22 cellular contexts compared by ENCODE assay signal in genomic region chr14:76175942-76176341, GRCh38. TPM values are rescaled to one million over a fixed set of nuclear protein-coding genes. Genes with fewer than 3 reads are reported as not detected.
A peak's percentile ranks its signal among the peaks of the same experiment; 100 is the strongest.
DNase-seq lines count a peak whose midpoint lies in the region; ATAC-seq, FAIRE-seq and TF ChIP-seq lines count a peak whose summit lies in the region.
"Had no signal": no experiment of that assay in that cellular context is flagged by ENCODE, and none has a peak within 500 bp of the region (broad histone marks: within the 10 kb centered on the region; RNA-seq: fewer than 3 reads in every experiment).

No MANE protein-coding gene starts in this region.

- H3K27me3 Mint-ChIP-seq in nephron progenitor cell (ENCODE audit: low read depth, poor library complexity) = no peaks in the 10 kb centered on the region
- H3K27me3 Mint-ChIP-seq: B cell; CD4-positive, alpha-beta T cell had no signal

- no peak overlapping the region for H3K27ac Mint-ChIP-seq in nephron progenitor cell
- H3K27ac Mint-ChIP-seq: B cell; CD4-positive, alpha-beta T cell; CD8-positive, alpha-beta T cell had no signal

- H3K9me3 ChIP-seq in HepG2 (ENCODE audit: low read length) = no peaks in the 10 kb centered on the region
- no peaks in the 10 kb centered on the region for H3K9me3 ChIP-seq in right lobe of liver
- no peaks in the 10 kb centered on the region for H3K9me3 ChIP-seq in IMR-90 (ENCODE audit: control insufficient read depth, insufficient read depth, low read length)
- no peaks in the 10 kb centered on the region for H3K9me3 ChIP-seq in K562 (replicated peaks; ENCODE audit: control insufficient read depth, insufficient read depth, low read depth, low read length)
- H3K9me3 ChIP-seq in sigmoid colon = no peaks in the 10 kb centered on the region
- H3K9me3 ChIP-seq in neuronal stem cell (replicated peaks in 1 of 2; ENCODE audit: control insufficient read depth in 2 of 2, insufficient read depth in 1 of 2, low read depth in 1 of 2, low read length in 2 of 2) = no peaks in the 10 kb centered on the region
- H3K9me3 ChIP-seq: BLaER1 treated with 17β-estradiol and CSF1 and Interleukin-3, amounts not matched to agents 10 nM and 100 nM; Caco-2 had no signal

- H2BK20ac ChIP-seq in IMR-90 (ENCODE audit: low read depth, low read length) = no peak overlapping the region

- no peak overlapping the region for H3K4me3 Mint-ChIP-seq in nephron progenitor cell
- H3K4me3 Mint-ChIP-seq: B cell; CD4-positive, alpha-beta T cell; CD8-positive, alpha-beta T cell had no signal

- H2BK5ac ChIP-seq in IMR-90 (ENCODE audit: low read depth, low read length, poor library complexity, severe bottlenecking) (peak overlapping the region; percentile 40), neuronal stem cell (ENCODE audit: low read length) (no peak overlapping the region)

- no peak for FAIRE-seq in HepG2 (lab: Jason Lieb, UNC)
- FAIRE-seq in K562 (lab: Jason Lieb, UNC) = no peak
- FAIRE-seq: A204.1, D721Med, G401.6 had no signal

- H3K9me1 ChIP-seq in IMR-90 (ENCODE audit: insufficient read depth, low read length) = no peaks in the 10 kb centered on the region; the same call in 1 of the 2 replicates
- H3K9me1 ChIP-seq in K562 (ENCODE audit: control insufficient read depth, insufficient read depth, low read length) = no peaks in the 10 kb centered on the region

- BruUV-seq in HepG2 (replicated peaks; lab: Mats Ljungman, UMichigan) (no TSS peak), IMR-90 (replicated peaks; lab: Mats Ljungman, UMichigan) (no TSS peak), K562 (replicated peaks; lab: Mats Ljungman, UMichigan) (no TSS peak)

- intact Hi-C loops in HepG2 (cut with micrococcal nuclease; ENCODE audit: unreplicated experiment) (no loop called here), right lobe of liver (cut with DNase I) (no loop called here), IMR-90 (cut with micrococcal nuclease) (no loop called here), K562 (cut with micrococcal nuclease) (no loop called here), sigmoid colon (cut with DNase I) (no loop called here)

- H3K79me2 ChIP-seq in HepG2 (ENCODE audit: insufficient read depth, low read length) (no peaks in the 10 kb centered on the region), K562 (ENCODE audit: control insufficient read depth, insufficient read depth, low read length) (no peaks in the 10 kb centered on the region)

- DNase-seq in HepG2 (ENCODE audit: low spot score) (no peak), right lobe of liver (no peak), IMR-90 (no peak), K562 (ENCODE audit: extremely low read depth in 1 of 4, low spot score in 3 of 4) (no peak), sigmoid colon (no peak), nephron progenitor cell (no peak), neuronal stem cell (ENCODE audit: low spot score) (no peak)
- DNase-seq: 8988T; AML-193; Caco-2; Calu3; CD4-positive, alpha-beta T cell; CD8-positive, alpha-beta T cell; DMS79 treated with DMSO at 0.1 percent for 48 hours; GF-D8 had no signal

- peaks cover 7% of the 10 kb centered on the region for H3K4me1 Mint-ChIP-seq in nephron progenitor cell
- H3K4me1 Mint-ChIP-seq: B cell had no signal

- TF ChIP-seq CTCF in HepG2 (CRISPR knock-in tag; IDR thresholded peaks at IDR 0.05) (no peak), right lobe of liver (IDR thresholded peaks at IDR 0.05) (no peak), IMR-90 (conservative IDR thresholded peaks at IDR 0.05; ENCODE audit: low read depth, low read length) (no peak), K562 (IDR thresholded peaks at IDR 0.05 in 2 of 3, conservative IDR thresholded peaks at IDR 0.05 in 1 of 3; ENCODE audit: insufficient read depth in 2 of 3, low read depth in 1 of 3, low read length in 3 of 3) (no peak), sigmoid colon (IDR thresholded peaks at IDR 0.05) (no peak), nephron progenitor cell (IDR thresholded peaks at IDR 0.05) (no peak)

- H3K4ac ChIP-seq in IMR-90 (ENCODE audit: low read depth, low read length) (no peak overlapping the region), neuronal stem cell (ENCODE audit: low read length) (no peak overlapping the region)

- no peak for TF ChIP-seq POLR2A in HepG2 (IDR thresholded peaks at IDR 0.05; ENCODE audit: insufficient read depth in 1 of 2, low read depth in 2 of 2, low read length in 2 of 2)
- TF ChIP-seq POLR2A in right lobe of liver (IDR thresholded peaks at IDR 0.05) = no peak
- TF ChIP-seq POLR2A in IMR-90 (IDR thresholded peaks at IDR 0.05; ENCODE audit: low read depth, low read length) = no peak
- no peak for TF ChIP-seq POLR2A in K562 (conservative IDR thresholded peaks at IDR 0.05)
- TF ChIP-seq POLR2A in sigmoid colon (IDR thresholded peaks at IDR 0.05) = no peak

- H3K27ac ChIP-seq in HepG2 (ENCODE audit: extremely low read length, insufficient read depth, low read length) = no peak overlapping the region
- no peak overlapping the region for H3K27ac ChIP-seq in right lobe of liver
- no peak overlapping the region for H3K27ac ChIP-seq in IMR-90 (ENCODE audit: insufficient read depth, low read length)
- no peak overlapping the region for H3K27ac ChIP-seq in K562 (ENCODE audit: extremely low read depth, low read depth, low read length)
- peak overlapping the region in 3 of 4 donors; percentile 13 to 56 (median 52) for H3K27ac ChIP-seq in sigmoid colon
- no peak overlapping the region for H3K27ac ChIP-seq in neuronal stem cell (replicated peaks; ENCODE audit: low read length)
- H3K27ac ChIP-seq: BLaER1 treated with 17β-estradiol and CSF1 and Interleukin-3, amounts not matched to agents 10 nM and 100 nM; C4-2B had no signal

- no peak overlapping the region for H2AFZ ChIP-seq in HepG2 (ENCODE audit: low read length)
- H2AFZ ChIP-seq in IMR-90 (replicated peaks; ENCODE audit: low read length, poor library complexity) = no peak overlapping the region
- H2AFZ ChIP-seq in K562 (ENCODE audit: low read depth, low read length) = no peak overlapping the region
- H2AFZ ChIP-seq in neuronal stem cell (ENCODE audit: low read length) = no peak overlapping the region

- H2BK120ac ChIP-seq in IMR-90 (ENCODE audit: low read depth, low read length) (no peak overlapping the region), neuronal stem cell (ENCODE audit: low read depth, low read length) (no peak overlapping the region)

- no peak for TF ChIP-seq EP300 in HepG2 (IDR thresholded peaks at IDR 0.05; ENCODE audit: low read depth in 2 of 2, low read length in 2 of 2)
- no peak for TF ChIP-seq EP300 in HepG2 (CRISPR knock-in tag; IDR thresholded peaks at IDR 0.05; ENCODE audit: borderline replicate concordance)
- no peak for TF ChIP-seq EP300 in K562 (IDR thresholded peaks at IDR 0.05; ENCODE audit: low read length)
- TF ChIP-seq EP300 in sigmoid colon (IDR thresholded peaks at IDR 0.05) = no peak

- TF ChIP-seq RAD21 in HepG2 (CRISPR knock-in tag; IDR thresholded peaks at IDR 0.05) (no peak), IMR-90 (IDR thresholded peaks at IDR 0.05; ENCODE audit: low read length) (no peak), K562 (CRISPR knock-in tag; conservative IDR thresholded peaks at IDR 0.05 in 1 of 2, IDR thresholded peaks at IDR 0.05 in 1 of 2) (no peak)

- no peak overlapping the region for H3K23ac ChIP-seq in IMR-90 (ENCODE audit: low read depth, low read length)
- no peak overlapping the region for H3K23ac ChIP-seq in neuronal stem cell (ENCODE audit: low read depth, low read length, poor library complexity)

- H3K56ac ChIP-seq in IMR-90 (ENCODE audit: extremely low read depth, insufficient read depth, low read length) = no peak overlapping the region

- H3K27me3 ChIP-seq in HepG2 (ENCODE audit: control insufficient read depth in 1 of 2, insufficient read depth in 2 of 2, low read length in 2 of 2) (no peaks in the 10 kb centered on the region), right lobe of liver (no peaks in the 10 kb centered on the region), IMR-90 (ENCODE audit: control insufficient read depth, insufficient read depth, low read length) (no peaks in the 10 kb centered on the region), K562 (ENCODE audit: control insufficient read depth in 2 of 2, insufficient read depth in 2 of 2, low read length in 2 of 2) (no peaks in the 10 kb centered on the region), sigmoid colon (no peaks in the 10 kb centered on the region), neuronal stem cell (ENCODE audit: control insufficient read depth in 3 of 3, insufficient read depth in 3 of 3, low read depth in 1 of 3, low read length in 3 of 3) (no peaks in the 10 kb centered on the region)
- H3K27me3 ChIP-seq: BLaER1 treated with 17β-estradiol and CSF1 and Interleukin-3, amounts not matched to agents 10 nM and 100 nM had no signal

- H3K18ac ChIP-seq in IMR-90 (ENCODE audit: low read depth, low read length) (peak overlapping the region; percentile 42; the same call in 1 of the 2 replicates), neuronal stem cell (ENCODE audit: low read length) (no peak overlapping the region)

- CTCF ChIA-PET in HepG2 (lab: Yijun Ruan, JAX; ENCODE audit: low intra/inter-chr PET ratio, low total read pairs) = no interaction called here
- CTCF ChIA-PET in IMR-90 (lab: Yijun Ruan, JAX) = interaction anchor here (0.6 to 1.6 kb wide), 5 partner anchors 10 to 261 kb away, joined by 3 to 5 read pairs (median 3); no protein-coding TSS in a partner anchor
- CTCF ChIA-PET in K562 (lab: Yijun Ruan, JAX; ENCODE audit: low intra/inter-chr PET ratio) = no interaction called here

- WGBS in HepG2 (ENCODE audit: low lambda C conversion rate) = 97% methylated on average over 3 of the region's 3 CpGs
- 96% methylated on average over 3 of the region's 3 CpGs for WGBS in right lobe of liver (ENCODE audit: insufficient coverage, low coverage, low lambda C conversion rate, missing lambda C conversion rate)
- whole genome bisulfite sequencing in IMR-90 (ENCODE audit: extremely low coverage in 2 of 2, insufficient read length in 1 of 2), 2 experiments = no CpG with 5 or more reads among the region's 3 CpGs
- 71% methylated on average over 3 of the region's 3 CpGs for WGBS in K562 (ENCODE audit: insufficient coverage, low coverage, missing lambda C conversion rate)
- whole genome bisulfite sequencing in sigmoid colon, 2 donors = 88 to 90% methylated on average over 3 of the region's 3 CpGs
- no CpG with 5 or more reads among the region's 3 CpGs for WGBS in neuronal stem cell (ENCODE audit: extremely low coverage in 2 of 2, insufficient read length in 2 of 2, insufficient replicate concordance in 1 of 2), 2 donors

- no peak overlapping the region for H4K8ac ChIP-seq in IMR-90 (ENCODE audit: low read depth in 2 of 2, low read length in 2 of 2)
- H4K8ac ChIP-seq in neuronal stem cell (ENCODE audit: low read depth, low read length) = no peak overlapping the region

- H2AK9ac ChIP-seq in IMR-90 (replicated peaks; ENCODE audit: low read depth, low read length, poor library complexity) = no peak overlapping the region

- peaks cover 6 to 29% of the 10 kb centered on the region in 2 experiments; a peak in 3 of 4 replicates for H3K79me1 ChIP-seq in IMR-90 (ENCODE audit: low read depth in 1 of 2, low read length in 2 of 2)
- no peaks in the 10 kb centered on the region for H3K79me1 ChIP-seq in neuronal stem cell (ENCODE audit: low read depth, low read length)

- H2BK12ac ChIP-seq in neuronal stem cell (ENCODE audit: low read length) = no peak overlapping the region

- no peaks in the 10 kb centered on the region for H3K9me3 Mint-ChIP-seq in nephron progenitor cell
- H3K9me3 Mint-ChIP-seq: CD4-positive, alpha-beta T cell; CD8-positive, alpha-beta T cell had no signal

- H3K36me3 ChIP-seq in HepG2 (replicated peaks in 1 of 2; ENCODE audit: control insufficient read depth in 1 of 2, insufficient read depth in 2 of 2, low read length in 2 of 2) = peaks cover 14 to 82% of the 10 kb centered on the region in 2 experiments
- peaks cover 0 to 57% (median 14%) of the 10 kb centered on the region in 4 donors for H3K36me3 ChIP-seq in right lobe of liver
- peaks cover 36% of the 10 kb centered on the region for H3K36me3 ChIP-seq in IMR-90 (ENCODE audit: control insufficient read depth, insufficient read depth, low read length)
- H3K36me3 ChIP-seq in K562 (ENCODE audit: control insufficient read depth, insufficient read depth, low read length) = peaks cover 75% of the 10 kb centered on the region; the same call in 2 of the 3 replicates
- peaks cover 8 to 75% (median 21%) of the 10 kb centered on the region in 4 donors for H3K36me3 ChIP-seq in sigmoid colon
- H3K36me3 ChIP-seq in neuronal stem cell (replicated peaks in 1 of 2; ENCODE audit: control insufficient read depth in 2 of 2, insufficient read depth in 2 of 2, low read length in 2 of 2) = peaks cover 21 to 94% of the 10 kb centered on the region in 2 donors

- H2BK15ac ChIP-seq in IMR-90 (ENCODE audit: low read depth, low read length) (no peak overlapping the region), neuronal stem cell (ENCODE audit: low read length) (no peak overlapping the region)

- ATAC-seq in HepG2 = no peak
- no peak for ATAC-seq in right lobe of liver
- peak; percentile 53 for ATAC-seq in IMR-90 (ENCODE audit: low read depth)
- no peak for ATAC-seq in K562
- ATAC-seq in GM21529 (IDR thresholded peaks at IDR 0.05; ENCODE audit: unreplicated experiment) = no peak
- ATAC-seq: CD8-positive, alpha-beta T cell had no signal

- no peak overlapping the region for H3K9ac ChIP-seq in HepG2 (ENCODE audit: insufficient read depth, low read depth, low read length)
- no peak overlapping the region; the same call in 1 of the 2 replicates for H3K9ac ChIP-seq in IMR-90 (ENCODE audit: low read depth, low read length)
- H3K9ac ChIP-seq in K562 (ENCODE audit: insufficient read depth in 1 of 2, low read depth in 2 of 2, low read length in 2 of 2) = no peak overlapping the region
- H3K9ac ChIP-seq in neuronal stem cell (ENCODE audit: low read depth, low read length, poor library complexity) = no peak overlapping the region
- H3K9ac ChIP-seq: BLaER1 treated with 17β-estradiol and CSF1 and Interleukin-3, amounts not matched to agents 10 nM and 100 nM had no signal

- H3K36me3 Mint-ChIP-seq in nephron progenitor cell (ENCODE audit: low read depth) = peaks cover 66% of the 10 kb centered on the region

- no peaks in the 10 kb centered on the region for H4K20me1 ChIP-seq in HepG2 (ENCODE audit: insufficient read depth, low read length)
- H4K20me1 ChIP-seq in IMR-90 (ENCODE audit: insufficient read depth, low read length) = no peaks in the 10 kb centered on the region
- H4K20me1 ChIP-seq in K562 (replicated peaks; ENCODE audit: control insufficient read depth, insufficient read depth, low read length) = no peaks in the 10 kb centered on the region

- no peak overlapping the region for H3K4me3 ChIP-seq in HepG2 (replicated peaks in 1 of 3; ENCODE audit: insufficient read depth in 1 of 3, low read depth in 2 of 3, low read length in 3 of 3)
- no peak overlapping the region for H3K4me3 ChIP-seq in right lobe of liver
- H3K4me3 ChIP-seq in IMR-90 (ENCODE audit: insufficient read depth, low read depth, low read length) = no peak overlapping the region
- H3K4me3 ChIP-seq in K562 = no peak overlapping the region
- H3K4me3 ChIP-seq in sigmoid colon = no peak overlapping the region
- no peak overlapping the region for H3K4me3 ChIP-seq in neuronal stem cell (ENCODE audit: low read length in 2 of 2)
- H3K4me3 ChIP-seq: BLaER1 treated with 17β-estradiol and CSF1 and Interleukin-3, amounts not matched to agents 10 nM and 100 nM had no signal

- dilution Hi-C loops in IMR-90 (cut with HindIII; ENCODE audit: low sequenced_read_pairs, unreplicated experiment) = no loop called here

- H3K4me1 ChIP-seq in HepG2 (ENCODE audit: insufficient read depth, low read length) = no peaks in the 10 kb centered on the region
- peaks cover 0 to 4% (median 0%) of the 10 kb centered on the region in 4 donors for H3K4me1 ChIP-seq in right lobe of liver
- no peaks in the 10 kb centered on the region for H3K4me1 ChIP-seq in IMR-90 (ENCODE audit: control insufficient read depth, insufficient read depth, low read length)
- no peaks in the 10 kb centered on the region for H3K4me1 ChIP-seq in K562 (replicated peaks in 1 of 2; ENCODE audit: control insufficient read depth in 2 of 2, insufficient read depth in 2 of 2, low read length in 2 of 2)
- H3K4me1 ChIP-seq in sigmoid colon = peaks cover 0 to 20% (median 7%) of the 10 kb centered on the region in 4 donors
- no peaks in the 10 kb centered on the region for H3K4me1 ChIP-seq in neuronal stem cell (ENCODE audit: control insufficient read depth in 2 of 2, insufficient read depth in 1 of 2, low read depth in 1 of 2, low read length in 2 of 2)
- H3K4me1 ChIP-seq: BLaER1 treated with 17β-estradiol and CSF1 and Interleukin-3, amounts not matched to agents 10 nM and 100 nM; Caco-2 had no signal

- POLR2A ChIA-PET in HepG2 (lab: Yijun Ruan, JAX) (no interaction called here), IMR-90 (lab: Charles Lee; ENCODE audit: unreplicated experiment) (no interaction called here), K562 (lab: Yijun Ruan, JAX) (no interaction called here)

- H2AK5ac ChIP-seq in IMR-90 (ENCODE audit: low read depth, low read length) (no peak overlapping the region), neuronal stem cell (ENCODE audit: low read depth, low read length) (no peak overlapping the region)

- no peak overlapping the region for H4K5ac ChIP-seq in IMR-90 (ENCODE audit: low read depth, low read length)

- no peak overlapping the region for H3K4me2 ChIP-seq in HepG2 (ENCODE audit: low read depth, low read length)
- H3K4me2 ChIP-seq in IMR-90 (ENCODE audit: low read depth, low read length) = peak overlapping the region; percentile 16
- no peak overlapping the region for H3K4me2 ChIP-seq in K562 (ENCODE audit: insufficient read depth, low read length)
- H3K4me2 ChIP-seq in neuronal stem cell (ENCODE audit: insufficient read depth, low read length, poor library complexity, severe bottlenecking) = no peak overlapping the region
- H3K4me2 ChIP-seq: BLaER1 treated with 17β-estradiol and CSF1 and Interleukin-3, amounts not matched to agents 10 nM and 100 nM had no signal

- H4K91ac ChIP-seq in IMR-90 (ENCODE audit: insufficient read depth, low read depth, low read length) (no peak overlapping the region), neuronal stem cell (ENCODE audit: low read depth, low read length, poor library complexity) (no peak overlapping the region)

- no peak overlapping the region for H3K14ac ChIP-seq in IMR-90 (replicated peaks; ENCODE audit: low read depth, low read length)
- H3K14ac ChIP-seq in neuronal stem cell (ENCODE audit: low read length) = no peak overlapping the region

- in situ Hi-C loops in HepG2 (cut with HindIII; ENCODE audit: extremely low pct_ligation_motif_present, low pct_unique_long_range_greater_than_20kb) (no loop called here), IMR-90 (cut with MboI; ENCODE audit: low sequenced_read_pairs) (no loop called here), K562 (cut with MboI) (no loop called here)

RNA-seq across cellular contexts. Expression of gene GPATCH2L, which starts 24.2 kb away (rescaled TPM):
- total RNA-seq in HepG2 (2016; rRNA removed; fragmentation: Illumina TruSeq; extraction: Trizol) (29.0 and 35.5 TPM in 2 replicates), right lobe of liver (10 to 100 TPM in 5 of 6 experiments, 1 to 10 TPM in 1; 10.0 to 20.7 (median 14.7) TPM), IMR-90 (2012; rRNA removed) (51.4 and 58.6 TPM in 2 replicates), K562 (2014; rRNA removed) (16.4 and 18.3 TPM in 2 replicates), K562 (2014; rRNA removed; fragmentation: Illumina TruSeq; extraction: Trizol) (22.9 and 27.6 TPM in 2 replicates), K562 (2015; rRNA removed; fragmentation: Illumina TruSeq; extraction: Trizol) (20.0 and 20.7 TPM in 2 replicates), K562 (2021) (30.7 and 32.8 TPM in 2 replicates), sigmoid colon (10 to 100 TPM; 40.7 to 76.4 (median 47.9) TPM)
- total RNA-seq in HepG2 (2016; cell fraction: cytosol; rRNA removed; fragmentation: Illumina TruSeq; extraction: Trizol; ENCODE audit: low read depth) = 15.5 and 15.9 TPM in 2 replicates
- total RNA-seq in HepG2 (2016; cell fraction: insoluble cytoplasmic fraction; rRNA removed; fragmentation: Illumina TruSeq; extraction: Trizol) = 25.8 and 37.2 TPM in 2 replicates
- 9.7 and 12.2 TPM in 2 replicates for total RNA-seq in HepG2 (2016; cell fraction: membrane; rRNA removed; fragmentation: Illumina TruSeq; extraction: Trizol)
- 69.0 and 73.0 TPM in 2 replicates for total RNA-seq in HepG2 (2016; cell fraction: nucleus; rRNA removed; fragmentation: Illumina TruSeq; extraction: Trizol)
- polyA plus RNA-seq in HepG2 (2011; rRNA removed) (14.2 and 14.4 TPM in 2 replicates), IMR-90 (2012; rRNA removed) (12.9 and 15.6 TPM in 2 replicates), K562 (2011; rRNA removed) (36.2 and 39.6 TPM in 2 replicates), K562 (2014; fragmentation: Illumina TruSeq; extraction: Trizol) (20.2 and 20.9 TPM in 2 replicates), K562 (2014; fragmentation: Nextera tagmentation; extraction: Ambion mirVana) (10 to 100 TPM; 13.1 to 19.1 TPM), K562 (2014; rRNA removed) (15.2 and 17.7 TPM in 2 replicates), sigmoid colon (10 to 100 TPM in 1 of 3 donors, 1 to 10 TPM in 2; 1.8 to 11.4 (median 2.1) TPM)
- 6.7 and 7.8 TPM in 2 replicates for polyA plus RNA-seq in HepG2 (2011; cell fraction: cytosol; rRNA removed)
- 42.0 and 46.6 TPM in 2 replicates for polyA plus RNA-seq in HepG2 (2011; cell fraction: nucleus; rRNA removed)
- polyA plus RNA-seq in HepG2 (2012) = 8.2 and 9.7 TPM in 2 replicates
- polyA plus RNA-seq in HepG2 (2016; cell fraction: cytosol; fragmentation: Illumina TruSeq; extraction: Trizol; ENCODE audit: low read depth) = 0.67 and 0.81 TPM in 2 replicates
- polyA plus RNA-seq in HepG2 (2016; cell fraction: insoluble cytoplasmic fraction; fragmentation: Illumina TruSeq; extraction: Trizol; ENCODE audit: low read depth) = 11.8 TPM in 2 replicates
- 1.7 and 2.9 TPM in 2 replicates for polyA plus RNA-seq in HepG2 (2016; cell fraction: membrane; fragmentation: Illumina TruSeq; extraction: Trizol; ENCODE audit: low read depth)
- 22.0 and 22.9 TPM in 2 replicates for polyA plus RNA-seq in HepG2 (2016; cell fraction: nucleus; fragmentation: Illumina TruSeq; extraction: Trizol; ENCODE audit: insufficient read depth, low read depth)
- 44.9 and 57.8 TPM in 2 replicates for polyA minus RNA-seq in HepG2 (2011; rRNA and poly(A)+ RNA removed; ENCODE audit: low replicate concordance)
- 15.6 and 19.1 TPM in 2 replicates for polyA minus RNA-seq in HepG2 (2011; cell fraction: cytosol; rRNA and poly(A)+ RNA removed)
- 119 and 134 TPM in 2 replicates for polyA minus RNA-seq in HepG2 (2011; cell fraction: nucleus; rRNA and poly(A)+ RNA removed)
- polyA plus RNA-seq in IMR-90 (2012; cell fraction: cytosol; rRNA removed) = 29.0 and 45.3 TPM in 2 replicates
- 63.5 and 85.2 TPM in 2 replicates for polyA plus RNA-seq in IMR-90 (2012; cell fraction: nucleus; rRNA removed; ENCODE audit: low replicate concordance)
- 105 and 137 TPM in 2 replicates for total RNA-seq in K562 (2011; cell fraction: chromatin; rRNA removed; ENCODE audit: low replicate concordance)
- total RNA-seq in K562 (2011; cell fraction: nucleolus; rRNA removed) = 40.7 and 48.0 TPM in 2 replicates
- 81.2 and 120 TPM in 2 replicates for total RNA-seq in K562 (2011; cell fraction: nucleoplasm; rRNA removed)
- 14.8 and 23.2 TPM in 2 replicates for polyA plus RNA-seq in K562 (2011; cell fraction: cytosol; rRNA removed)
- polyA plus RNA-seq in K562 (2011; cell fraction: nucleus; rRNA removed) = 101 and 106 TPM in 2 replicates
- 15.6 and 17.7 TPM in 2 replicates for polyA plus RNA-seq in K562 (2012)
- polyA minus RNA-seq in K562 (2011; rRNA and poly(A)+ RNA removed) = 71.2 and 73.2 TPM in 2 replicates
- 16.9 and 20.9 TPM in 2 replicates for polyA minus RNA-seq in K562 (2011; cell fraction: cytosol; rRNA and poly(A)+ RNA removed)
- 81.6 and 117 TPM in 2 replicates for polyA minus RNA-seq in K562 (2011; cell fraction: nucleus; rRNA and poly(A)+ RNA removed)
- 19.3 TPM for polyA plus RNA-seq in neuronal stem cell (2013, experiment 1 of 2)
- 18.4 TPM for polyA plus RNA-seq in neuronal stem cell (2013, experiment 2 of 2)

Comparison
In these comparisons a context has a peak if more than half of its experiments do, and no peak if none do; other contexts are left out.
1. H3K27ac ChIP-seq: peak in sigmoid colon (3 of 4); none in HepG2 (single experiment), right lobe of liver (0 of 3), IMR-90 (single experiment), K562 (single experiment) and neuronal stem cell (single experiment).
2. Of the 241 proteins assayed by ChIP-seq in both HepG2 and K562: peak only in HepG2: MAFF and MAFK; only in K562: none; in both: none; in neither: 239.